43 cellular contexts compared by ENCODE assay signal in the genomic region with DNA sequence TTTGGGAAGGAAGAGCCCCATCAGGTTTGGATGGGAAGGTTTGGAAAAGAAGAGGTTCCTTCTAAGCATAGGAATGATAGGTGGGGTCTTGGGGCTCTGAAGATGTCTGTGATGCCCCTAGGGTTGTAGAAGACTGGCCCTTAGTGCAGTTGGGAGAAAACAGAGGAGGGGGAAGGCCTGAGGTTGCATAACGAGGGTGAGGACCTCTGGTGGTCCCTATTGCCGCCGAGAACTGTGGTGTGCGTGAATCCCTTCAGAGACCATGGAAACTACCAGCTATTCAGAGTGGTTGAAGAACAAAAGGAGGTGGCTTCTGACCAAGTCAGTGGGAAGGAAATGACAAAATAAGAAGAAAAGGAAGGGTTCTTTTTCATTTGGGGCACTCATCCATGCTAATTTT. TPM values are rescaled to one million over a fixed set of nuclear protein-coding genes. Genes with fewer than 3 reads are reported as not detected.
"Had no signal": no experiment of that assay in that cellular context is flagged by ENCODE, and none has a peak within 500 bp of the region (broad histone marks: within the 10 kb centered on the region; RNA-seq: fewer than 3 reads in every experiment).

No MANE protein-coding gene starts in this region.

- H3K36me3 ChIP-seq: adrenal gland, ascending aorta, brain microvascular endothelial cell, breast epithelium, cardiac muscle cell had no signal

- DNase-seq: activated effector memory CD4-positive, alpha-beta T cell treated with anti-CD3 and anti-CD28 coated beads, Interleukin-2, amount 50 U/mL, for 16 hours; activated effector memory CD4-positive, alpha-beta T cell treated with Interleukin-2 at 50 U/mL for 16 hours; activated gamma-delta T cell; activated gamma-delta T cell treated with Interleukin-2 at 50 U/mL for 16 hours; activated naive CD4-positive, alpha-beta T cell; activated naive CD4-positive, alpha-beta T cell treated with anti-CD3 and anti-CD28 coated beads for 36 hours; activated naive CD4-positive, alpha-beta T cell treated with anti-CD3 and anti-CD28 coated beads, Interleukin-2, amount 10 ng/mL, durations not matched to agents 7 days and 5 days; activated naive CD4-positive, alpha-beta T cell treated with anti-CD3 and anti-CD28 coated beads, Interleukin-2, amount 50 U/mL, for 16 hours; activated naive CD4-positive, alpha-beta T cell treated with Interleukin-2 at 50 U/mL for 16 hours; activated naive CD8-positive, alpha-beta T cell treated with anti-CD3 and anti-CD28 coated beads for 36 hours; activated naive CD8-positive, alpha-beta T cell treated with anti-CD3 and anti-CD28 coated beads, Interleukin-2, amount 10 ng/mL, durations not matched to agents 7 days and 5 days; activated naive CD8-positive, alpha-beta T cell treated with anti-CD3 and anti-CD28 coated beads, Interleukin-2, amount 50 U/mL, for 24 hours; activated T-cell treated with anti-CD3 and anti-CD28 coated beads for 4 hours; activated T-cell treated with anti-CD3 and anti-CD28 coated beads, Interleukin-2, amount 50 U/mL, for 1 hour; activated T-cell treated with anti-CD3 and anti-CD28 coated beads, Interleukin-2, amount 50 U/mL, for 24 hours; activated T-cell treated with anti-CD3 and anti-CD28 coated beads, Interleukin-2, amount 50 U/mL, for 4 hours; activated T-cell treated with anti-CD3 and anti-CD28 coated beads, Interleukin-2, amount 50 U/mL, for 48 hours; activated T-cell treated with anti-CD3 and anti-CD28 coated beads, Interleukin-2, amount 50 U/mL, for 72 hours; adrenal gland; amniotic stem cell; amygdala; anterior cingulate cortex; aorta; body of pancreas; brain microvascular endothelial cell; caudate nucleus; central memory CD4-positive, alpha-beta T cell; cerebellar nuclear complex had no signal

- H3K27me3 ChIP-seq: ascending aorta, body of pancreas had no signal

- H3K36me3 Mint-ChIP-seq: activated naive CD4-positive, alpha-beta T cell treated with anti-CD3 and anti-CD28 coated beads, Interleukin-2, amount 10 ng/mL, durations not matched to agents 7 days and 5 days; activated naive CD4-positive, alpha-beta T cell treated with anti-CD3 and anti-CD28 coated beads, Interleukin-2, amount 50 U/mL, for 24 hours; activated naive CD4-positive, alpha-beta T cell treated with anti-CD3 and anti-CD28 coated beads, Interleukin-2, amount 50 U/mL, for 72 hours; activated naive CD8-positive, alpha-beta T cell; activated naive CD8-positive, alpha-beta T cell treated with anti-CD3 and anti-CD28 coated beads for 36 hours; activated naive CD8-positive, alpha-beta T cell treated with anti-CD3 and anti-CD28 coated beads, Interleukin-2, amount 10 ng/mL, durations not matched to agents 7 days and 5 days; brain had no signal

- H3K4me3 ChIP-seq: adrenal gland, ascending aorta, body of pancreas, breast epithelium, cardiac muscle cell had no signal

- H3K9me3 Mint-ChIP-seq: activated naive CD4-positive, alpha-beta T cell treated with anti-CD3 and anti-CD28 coated beads for 36 hours; activated naive CD4-positive, alpha-beta T cell treated with anti-CD3 and anti-CD28 coated beads, Interleukin-2, amount 10 ng/mL, durations not matched to agents 7 days and 5 days; activated naive CD4-positive, alpha-beta T cell treated with anti-CD3 and anti-CD28 coated beads, Interleukin-2, amount 50 U/mL, for 24 hours; activated naive CD4-positive, alpha-beta T cell treated with anti-CD3 and anti-CD28 coated beads, Interleukin-2, amount 50 U/mL, for 72 hours; activated naive CD8-positive, alpha-beta T cell treated with anti-CD3 and anti-CD28 coated beads for 36 hours; activated naive CD8-positive, alpha-beta T cell treated with anti-CD3 and anti-CD28 coated beads, Interleukin-2, amount 10 ng/mL, durations not matched to agents 7 days and 5 days; activated naive CD8-positive, alpha-beta T cell treated with anti-CD3 and anti-CD28 coated beads, Interleukin-2, amount 50 U/mL, for 24 hours; activated T-cell treated with anti-CD3 and anti-CD28 coated beads, Interleukin-2, amount 50 U/mL, for 24 hours; activated T-cell treated with anti-CD3 and anti-CD28 coated beads, Interleukin-2, amount 50 U/mL, for 4 hours; activated T-cell treated with anti-CD3 and anti-CD28 coated beads, Interleukin-2, amount 50 U/mL, for 72 hours; activated T-helper 1 cell treated with anti-CD3 and anti-CD28 coated beads, Interleukin-12 subunit alpha, Interleukin-12 subunit beta, Interleukin-2, Interleukin-4 antibody, amounts not matched to agents 30 ng/mL and 10 ng/mL and 1 ng/mL, durations not matched to agents 14 hours and 24 hours and 36 hours; activated T-helper 17 cell treated with anti-CD3 and anti-CD28 coated beads, Interleukin-2, amount 50 U/mL, for 72 hours; activated T-helper 2 cell treated with anti-CD3 and anti-CD28 coated beads, Interferon-gamma antibody, Interleukin-2, Interleukin-4, amounts not matched to agents 10 μg/mL and 5 μg/mL and 100 μg/mL, durations not matched to agents 14 hours and 24 hours and 36 hours; brain; central memory CD8-positive, alpha-beta T cell had no signal

- H3K4me1 Mint-ChIP-seq: activated naive CD4-positive, alpha-beta T cell treated with anti-CD3 and anti-CD28 coated beads, Interleukin-2, amount 50 U/mL, for 24 hours; activated naive CD8-positive, alpha-beta T cell treated with anti-CD3 and anti-CD28 coated beads for 36 hours; activated naive CD8-positive, alpha-beta T cell treated with anti-CD3 and anti-CD28 coated beads, Interleukin-2, amount 50 U/mL, for 24 hours; activated T-helper 17 cell treated with anti-CD3 and anti-CD28 coated beads, Interleukin-2, amount 50 U/mL, for 72 hours; central memory CD8-positive, alpha-beta T cell had no signal

- H3K4me3 Mint-ChIP-seq: activated naive CD4-positive, alpha-beta T cell treated with anti-CD3 and anti-CD28 coated beads for 36 hours; activated naive CD4-positive, alpha-beta T cell treated with anti-CD3 and anti-CD28 coated beads, Interleukin-2, amount 10 ng/mL, durations not matched to agents 7 days and 5 days; activated naive CD4-positive, alpha-beta T cell treated with anti-CD3 and anti-CD28 coated beads, Interleukin-2, amount 50 U/mL, for 24 hours; activated naive CD8-positive, alpha-beta T cell; activated naive CD8-positive, alpha-beta T cell treated with anti-CD3 and anti-CD28 coated beads for 36 hours; activated naive CD8-positive, alpha-beta T cell treated with anti-CD3 and anti-CD28 coated beads, Interleukin-2, amount 10 ng/mL, durations not matched to agents 7 days and 5 days; activated naive CD8-positive, alpha-beta T cell treated with anti-CD3 and anti-CD28 coated beads, Interleukin-2, amount 50 U/mL, for 24 hours; activated T-cell treated with anti-CD3 and anti-CD28 coated beads, Interleukin-2, amount 50 U/mL, for 24 hours; activated T-cell treated with anti-CD3 and anti-CD28 coated beads, Interleukin-2, amount 50 U/mL, for 4 hours; activated T-cell treated with anti-CD3 and anti-CD28 coated beads, Interleukin-2, amount 50 U/mL, for 72 hours; activated T-helper 1 cell treated with anti-CD3 and anti-CD28 coated beads, Interleukin-12 subunit alpha, Interleukin-12 subunit beta, Interleukin-2, Interleukin-4 antibody, amounts not matched to agents 30 ng/mL and 10 ng/mL and 1 ng/mL, durations not matched to agents 14 hours and 24 hours and 36 hours; activated T-helper 17 cell treated with anti-CD3 and anti-CD28 coated beads, Interleukin-2, amount 50 U/mL, for 72 hours; brain; central memory CD8-positive, alpha-beta T cell had no signal

- H3K27ac ChIP-seq: adrenal gland, ascending aorta, body of pancreas, brain microvascular endothelial cell, breast epithelium, cardiac muscle cell had no signal

- H3K9me3 ChIP-seq: adrenal gland, ascending aorta, body of pancreas, breast epithelium had no signal

- H3K4me1 ChIP-seq: adrenal gland, ascending aorta, body of pancreas, breast epithelium had no signal

- ATAC-seq: activated naive CD4-positive, alpha-beta T cell treated with anti-CD3 and anti-CD28 coated beads, Interleukin-2, amount 50 U/mL, for 72 hours; activated naive CD8-positive, alpha-beta T cell treated with anti-CD3 and anti-CD28 coated beads, Interleukin-2, amount 50 U/mL, for 24 hours; activated T-cell treated with anti-CD3 and anti-CD28 coated beads, Interleukin-2, amount 50 U/mL, for 4 hours; activated T-cell treated with anti-CD3 and anti-CD28 coated beads, Interleukin-2, amount 50 U/mL, for 72 hours; activated T-helper 17 cell treated with anti-CD3 and anti-CD28 coated beads, Interleukin-2, amount 50 U/mL, for 72 hours; body of pancreas had no signal

- H3K27ac Mint-ChIP-seq: activated naive CD4-positive, alpha-beta T cell treated with anti-CD3 and anti-CD28 coated beads for 36 hours; activated naive CD4-positive, alpha-beta T cell treated with anti-CD3 and anti-CD28 coated beads, Interleukin-2, amount 10 ng/mL, durations not matched to agents 7 days and 5 days; activated naive CD4-positive, alpha-beta T cell treated with anti-CD3 and anti-CD28 coated beads, Interleukin-2, amount 50 U/mL, for 24 hours; activated naive CD4-positive, alpha-beta T cell treated with anti-CD3 and anti-CD28 coated beads, Interleukin-2, amount 50 U/mL, for 72 hours; activated naive CD8-positive, alpha-beta T cell; activated naive CD8-positive, alpha-beta T cell treated with anti-CD3 and anti-CD28 coated beads for 36 hours; activated naive CD8-positive, alpha-beta T cell treated with anti-CD3 and anti-CD28 coated beads, Interleukin-2, amount 10 ng/mL, durations not matched to agents 7 days and 5 days; activated naive CD8-positive, alpha-beta T cell treated with anti-CD3 and anti-CD28 coated beads, Interleukin-2, amount 50 U/mL, for 24 hours; activated T-cell treated with anti-CD3 and anti-CD28 coated beads, Interleukin-2, amount 50 U/mL, for 24 hours; activated T-cell treated with anti-CD3 and anti-CD28 coated beads, Interleukin-2, amount 50 U/mL, for 72 hours; activated T-helper 1 cell treated with anti-CD3 and anti-CD28 coated beads, Interleukin-12 subunit alpha, Interleukin-12 subunit beta, Interleukin-2, Interleukin-4 antibody, amounts not matched to agents 30 ng/mL and 10 ng/mL and 1 ng/mL, durations not matched to agents 14 hours and 24 hours and 36 hours; activated T-helper 17 cell treated with anti-CD3 and anti-CD28 coated beads, Interleukin-2, amount 50 U/mL, for 72 hours; activated T-helper 2 cell treated with anti-CD3 and anti-CD28 coated beads, Interferon-gamma antibody, Interleukin-2, Interleukin-4, amounts not matched to agents 10 μg/mL and 5 μg/mL and 100 μg/mL, durations not matched to agents 14 hours and 24 hours and 36 hours had no signal

- H3K27me3 Mint-ChIP-seq: activated naive CD8-positive, alpha-beta T cell treated with anti-CD3 and anti-CD28 coated beads for 36 hours had no signal

RNA-seq across cellular contexts. Expression of gene PKD2L1, which starts 3.1 kb away (rescaled TPM):
- total RNA-seq: activated naive CD4-positive, alpha-beta T cell treated with anti-CD3 and anti-CD28 coated beads for 36 hours; activated naive CD8-positive, alpha-beta T cell treated with anti-CD3 and anti-CD28 coated beads for 36 hours; activated naive CD8-positive, alpha-beta T cell treated with anti-CD3 and anti-CD28 coated beads, Interleukin-2, amount 10 ng/mL, durations not matched to agents 7 days and 5 days; activated T-cell treated with anti-CD3 and anti-CD28 coated beads, Interleukin-2, amount 50 U/mL, for 4 hours; activated T-helper 1 cell treated with anti-CD3 and anti-CD28 coated beads, Interleukin-12 subunit alpha, Interleukin-12 subunit beta, Interleukin-2, Interleukin-4 antibody, amounts not matched to agents 30 ng/mL and 10 ng/mL and 1 ng/mL, durations not matched to agents 14 hours and 24 hours and 36 hours; activated T-helper 2 cell treated with anti-CD3 and anti-CD28 coated beads, Interferon-gamma antibody, Interleukin-2, Interleukin-4, amounts not matched to agents 10 μg/mL and 5 μg/mL and 100 μg/mL, durations not matched to agents 14 hours and 24 hours and 36 hours; adrenal gland; ascending aorta; astrocyte; body of pancreas; bronchial epithelial cell; cardiac muscle cell; cerebellum; chondrocyte had no signal
- polyA plus RNA-seq: cardiac muscle cell had no signal
